In genomic region chr14:39186941-39187525, GRCh38 we compare ENCODE assay signal across 2 cellular contexts.
A peak's percentile ranks its signal among the peaks of the same experiment; 100 is the strongest.
TF ChIP-seq lines count a peak whose summit lies in the region.

No MANE protein-coding gene starts in this region.

TF ChIP-seq in A549, 52 proteins besides CTCF, POLR2A, EP300 and RAD21:
- TF ChIP-seq ESRRA (IDR thresholded peaks at IDR 0.05; ENCODE audit: borderline replicate concordance, low read length): no peak
- TF ChIP-seq POLR2AphosphoS2 (conservative IDR thresholded peaks at IDR 0.05; ENCODE audit: low read length): peak; percentile 53; the same call in 1 of the 2 replicates
- TF ChIP-seq EHMT2 (IDR thresholded peaks at IDR 0.05; ENCODE audit: low read depth): no peak

TF ChIP-seq in HepG2, 621 proteins besides CTCF, POLR2A, EP300 and RAD21 (continues in another document):
- 0 out of 2 replicates have a peak, but pooled peaks have one; percentile 24 for TF ChIP-seq ZNF580 (CRISPR knock-in tag; IDR thresholded peaks at IDR 0.05; ENCODE audit: borderline replicate concordance, low read depth)
- no peak for TF ChIP-seq ZNF253 (CRISPR knock-in tag; IDR thresholded peaks at IDR 0.05; ENCODE audit: borderline replicate concordance)
- peak; percentile 20; the same call in 1 of the 2 replicates for TF ChIP-seq ARID4A (CRISPR knock-in tag; IDR thresholded peaks at IDR 0.05; ENCODE audit: borderline replicate concordance)
- TF ChIP-seq NR2F6 (IDR thresholded peaks at IDR 0.05): no peak
- TF ChIP-seq NR2F6 (CRISPR knock-in tag; IDR thresholded peaks at IDR 0.05): peak; percentile 33; the same call in 1 of the 2 replicates
- 0 out of 2 replicates have a peak, but pooled peaks have one; percentile 30 for TF ChIP-seq ZFX (CRISPR knock-in tag; IDR thresholded peaks at IDR 0.05; ENCODE audit: low read depth)
- TF ChIP-seq, protein P1, sequence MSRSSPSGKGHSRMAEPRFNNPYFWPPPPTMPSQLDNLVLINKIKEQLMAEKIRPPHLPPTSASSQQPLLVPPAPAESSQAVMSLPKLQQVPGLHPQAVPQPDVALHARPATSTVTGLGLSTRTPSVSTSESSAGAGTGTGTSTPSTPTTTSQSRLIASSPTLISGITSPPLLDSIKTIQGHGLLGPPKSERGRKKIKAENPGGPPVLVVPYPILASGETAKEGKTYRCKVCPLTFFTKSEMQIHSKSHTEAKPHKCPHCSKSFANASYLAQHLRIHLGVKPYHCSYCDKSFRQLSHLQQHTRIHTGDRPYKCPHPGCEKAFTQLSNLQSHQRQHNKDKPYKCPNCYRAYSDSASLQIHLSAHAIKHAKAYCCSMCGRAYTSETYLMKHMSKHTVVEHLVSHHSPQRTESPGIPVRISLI (CRISPR knock-in tag; IDR thresholded peaks at IDR 0.05; ENCODE audit: borderline replicate concordance): 0 out of 2 replicates have a peak, but pooled peaks have one; percentile 22
- peak; percentile 30; the same call in 1 of the 2 replicates for TF ChIP-seq FOXP4 (CRISPR knock-in tag; IDR thresholded peaks at IDR 0.05)
- 0 out of 2 replicates have a peak, but pooled peaks have one; percentile 35 for TF ChIP-seq ZNF839 (CRISPR knock-in tag; IDR thresholded peaks at IDR 0.05; ENCODE audit: borderline replicate concordance)
- TF ChIP-seq, protein P2, sequence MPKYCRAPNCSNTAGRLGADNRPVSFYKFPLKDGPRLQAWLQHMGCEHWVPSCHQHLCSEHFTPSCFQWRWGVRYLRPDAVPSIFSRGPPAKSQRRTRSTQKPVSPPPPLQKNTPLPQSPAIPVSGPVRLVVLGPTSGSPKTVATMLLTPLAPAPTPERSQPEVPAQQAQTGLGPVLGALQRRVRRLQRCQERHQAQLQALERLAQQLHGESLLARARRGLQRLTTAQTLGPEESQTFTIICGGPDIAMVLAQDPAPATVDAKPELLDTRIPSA (CRISPR knock-in tag; IDR thresholded peaks at IDR 0.05; ENCODE audit: borderline replicate concordance): no peak
- peak; percentile 3 for TF ChIP-seq HNRNPK (IDR thresholded peaks at IDR 0.05; ENCODE audit: low read depth, low read length, poor library complexity, severe bottlenecking)
- TF ChIP-seq FOXO4 (CRISPR knock-in tag; conservative IDR thresholded peaks at IDR 0.05): 0 out of 2 replicates have a peak, but pooled peaks have one; percentile 86
- TF ChIP-seq KDM5A (IDR thresholded peaks at IDR 0.05; ENCODE audit: borderline replicate concordance, low read length): no peak
- peak; percentile 55; the same call in 1 of the 2 replicates for TF ChIP-seq RXRB (CRISPR knock-in tag; IDR thresholded peaks at IDR 0.05; ENCODE audit: borderline replicate concordance)
- TF ChIP-seq ZNF256 (CRISPR knock-in tag; conservative IDR thresholded peaks at IDR 0.05): 0 out of 2 replicates have a peak, but pooled peaks have one; percentile 65
- TF ChIP-seq MYNN (CRISPR knock-in tag; IDR thresholded peaks at IDR 0.05; ENCODE audit: low read depth): no peak
- 0 out of 2 replicates have a peak, but pooled peaks have one; percentile 22 for TF ChIP-seq NCOA5 (CRISPR knock-in tag; IDR thresholded peaks at IDR 0.05)
- no peak for TF ChIP-seq NPAS2 (CRISPR knock-in tag; IDR thresholded peaks at IDR 0.05; ENCODE audit: borderline replicate concordance)
- no peak for TF ChIP-seq CCDC6 (CRISPR knock-in tag; IDR thresholded peaks at IDR 0.05)
- peak; percentile 70; the same call in 1 of the 2 replicates for TF ChIP-seq PPARG (CRISPR knock-in tag; conservative IDR thresholded peaks at IDR 0.05)
- TF ChIP-seq, protein P3, sequence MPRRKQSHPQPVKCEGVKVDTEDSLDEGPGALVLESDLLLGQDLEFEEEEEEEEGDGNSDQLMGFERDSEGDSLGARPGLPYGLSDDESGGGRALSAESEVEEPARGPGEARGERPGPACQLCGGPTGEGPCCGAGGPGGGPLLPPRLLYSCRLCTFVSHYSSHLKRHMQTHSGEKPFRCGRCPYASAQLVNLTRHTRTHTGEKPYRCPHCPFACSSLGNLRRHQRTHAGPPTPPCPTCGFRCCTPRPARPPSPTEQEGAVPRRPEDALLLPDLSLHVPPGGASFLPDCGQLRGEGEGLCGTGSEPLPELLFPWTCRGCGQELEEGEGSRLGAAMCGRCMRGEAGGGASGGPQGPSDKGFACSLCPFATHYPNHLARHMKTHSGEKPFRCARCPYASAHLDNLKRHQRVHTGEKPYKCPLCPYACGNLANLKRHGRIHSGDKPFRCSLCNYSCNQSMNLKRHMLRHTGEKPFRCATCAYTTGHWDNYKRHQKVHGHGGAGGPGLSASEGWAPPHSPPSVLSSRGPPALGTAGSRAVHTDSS (CRISPR knock-in tag; conservative IDR thresholded peaks at IDR 0.05): 0 out of 2 replicates have a peak, but pooled peaks have one; percentile 16
- no peak for TF ChIP-seq ZNF616 (CRISPR knock-in tag; IDR thresholded peaks at IDR 0.05; ENCODE audit: low read depth)
- TF ChIP-seq HOXA7 (CRISPR knock-in tag; IDR thresholded peaks at IDR 0.05): no peak
- no peak for TF ChIP-seq LCORL (IDR thresholded peaks at IDR 0.05)
- peak; percentile 63; the same call in 1 of the 2 replicates for TF ChIP-seq LCORL (CRISPR knock-in tag; IDR thresholded peaks at IDR 0.05)
- peak; percentile 31; the same call in 1 of the 2 replicates for TF ChIP-seq KDM2A (CRISPR knock-in tag; IDR thresholded peaks at IDR 0.05; ENCODE audit: borderline replicate concordance, low read depth)
- TF ChIP-seq HNF4A (CRISPR knock-in tag; IDR thresholded peaks at IDR 0.05): peak; percentile 52
- TF ChIP-seq PAF1 (CRISPR knock-in tag; IDR thresholded peaks at IDR 0.05): 0 out of 2 replicates have a peak, but pooled peaks have one; percentile 17
- 0 out of 2 replicates have a peak, but pooled peaks have one; percentile 30 for TF ChIP-seq ZBTB39 (CRISPR knock-in tag; IDR thresholded peaks at IDR 0.05)
- TF ChIP-seq SSRP1 (CRISPR knock-in tag; IDR thresholded peaks at IDR 0.05): 0 out of 2 replicates have a peak, but pooled peaks have one; percentile 67
- TF ChIP-seq SOX13 (IDR thresholded peaks at IDR 0.05): no peak
- peak in 1 of 2 experiments; percentile 27; a peak in 1 of 4 replicates for TF ChIP-seq SOX13 (CRISPR knock-in tag; conservative IDR thresholded peaks at IDR 0.05 in 1 of 2, IDR thresholded peaks at IDR 0.05 in 1 of 2)
- TF ChIP-seq ETV5 (CRISPR knock-in tag; IDR thresholded peaks at IDR 0.05; ENCODE audit: borderline replicate concordance): no peak
- TF ChIP-seq ZNF766 (CRISPR knock-in tag; IDR thresholded peaks at IDR 0.05; ENCODE audit: borderline replicate concordance): no peak
- 0 out of 2 replicates have a peak, but pooled peaks have one; percentile 61 for TF ChIP-seq TEAD2 (CRISPR knock-in tag; IDR thresholded peaks at IDR 0.05)
- no peak for TF ChIP-seq ZNF746 (CRISPR knock-in tag; IDR thresholded peaks at IDR 0.05)
- TF ChIP-seq ZMYM4 (CRISPR knock-in tag; IDR thresholded peaks at IDR 0.05): peak; percentile 36; the same call in 1 of the 2 replicates
- TF ChIP-seq RXRA (CRISPR knock-in tag; IDR thresholded peaks at IDR 0.05): peak; percentile 50; the same call in 1 of the 2 replicates
- peak; percentile 59 for TF ChIP-seq SALL1 (CRISPR knock-in tag; IDR thresholded peaks at IDR 0.05)
